16 cellular contexts compared by ENCODE assay signal in the genomic region with DNA sequence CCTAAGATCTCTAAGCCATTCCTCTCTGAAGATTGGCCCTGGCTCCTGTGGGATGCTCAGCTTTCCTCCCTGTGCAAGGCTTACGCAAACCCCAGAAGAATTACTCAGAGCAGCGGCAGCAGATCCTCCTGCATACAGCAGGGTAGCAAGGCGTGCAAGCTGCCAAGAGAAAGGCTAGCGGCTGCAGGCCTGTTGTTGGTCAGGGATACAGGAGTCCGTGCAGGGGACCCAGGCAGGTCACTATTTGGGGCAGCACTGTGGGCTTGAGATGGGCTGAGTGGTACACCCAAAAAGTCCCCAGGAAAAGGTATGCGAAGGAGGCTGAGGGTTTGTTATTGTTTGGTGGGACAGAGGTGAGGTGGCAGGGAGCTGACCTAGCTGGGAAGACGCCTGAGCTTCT. TPM values are rescaled to one million over a fixed set of nuclear protein-coding genes. Genes with fewer than 3 reads are reported as not detected.
DNase-seq lines count a peak whose midpoint lies in the region; ATAC-seq and TF ChIP-seq lines count a peak whose summit lies in the region.
"Had no signal": no experiment of that assay in that cellular context is flagged by ENCODE, and none has a peak within 500 bp of the region (broad histone marks: within the 10 kb centered on the region; RNA-seq: fewer than 3 reads in every experiment).

No MANE protein-coding gene starts in this region.

- ATAC-seq in activated CD4-positive, alpha-beta T cell treated with anti-CD3 and anti-CD28 coated beads for 36 hours, result no peak
- ATAC-seq in DND-41 (ENCODE audit: insufficient read depth, low read depth), result no peak
- no peak for ATAC-seq in GM21515 (IDR thresholded peaks at IDR 0.05; ENCODE audit: unreplicated experiment)
- ATAC-seq: PC-3 had no signal

- H3K36me3 ChIP-seq in DND-41 (ENCODE audit: insufficient read depth, low read length), result no peaks in the 10 kb centered on the region
- H3K36me3 ChIP-seq: thyroid gland had no signal

- CTCF ChIA-PET in activated CD4-positive, alpha-beta T cell treated with anti-CD3 and anti-CD28 coated beads for 36 hours (lab: Charles Lee), result interaction anchor here (1.3 kb wide), 1 partner anchor 59 kb away, joined by 4 read pairs; no protein-coding TSS in a partner anchor

- no peak overlapping the region for H3K9ac ChIP-seq in DND-41 (ENCODE audit: low read depth, low read length)
- H3K9ac ChIP-seq: SK-N-SH had no signal

- TF ChIP-seq CTCF in DND-41 (IDR thresholded peaks at IDR 0.05; ENCODE audit: borderline replicate concordance, extremely low read depth, low read length, poor library complexity, severe bottlenecking) (no peak), chondrocyte (IDR thresholded peaks at IDR 0.05) (no peak), neural crest cell (conservative IDR thresholded peaks at IDR 0.05) (no peak)

- peak overlapping the region; percentile 98; the same call in 1 of the 2 replicates for H3K4me2 ChIP-seq in DND-41 (ENCODE audit: insufficient read depth, low read length)
- H3K4me2 ChIP-seq: SK-N-SH had no signal

- POLR2A ChIA-PET in activated CD4-positive, alpha-beta T cell treated with anti-CD3 and anti-CD28 coated beads for 36 hours (lab: Charles Lee), result no interaction called here

- H4K20me1 ChIP-seq in DND-41 (ENCODE audit: insufficient read depth, low read length), result no peaks in the 10 kb centered on the region

- H3K27ac ChIP-seq in DND-41 (ENCODE audit: low read length), result no peak overlapping the region
- H3K27ac ChIP-seq: thyroid gland had no signal

- intact Hi-C loops in activated CD4-positive, alpha-beta T cell treated with anti-CD3 and anti-CD28 coated beads for 36 hours (cut with DNase I, micrococcal nuclease), result loop anchor here (5.0 kb wide), 3 partner anchors 56 to 386 kb away; partner anchors contain the start of genes ACAD8 (in 1 of the 2), GLB1L3 (in 1 of the 2) and THYN1 (in 1 of the 2)

- H2AFZ ChIP-seq in DND-41 (ENCODE audit: low read depth, low read length), result no peak overlapping the region

- H3K4me3 Mint-ChIP-seq in activated CD4-positive, alpha-beta T cell treated with anti-CD3 and anti-CD28 coated beads for 36 hours, result peak overlapping the region; percentile 71
- no peak overlapping the region for H3K4me3 Mint-ChIP-seq in chondrocyte (ENCODE audit: unreplicated experiment)
- H3K4me3 Mint-ChIP-seq in neural crest cell, result peak overlapping the region; percentile 79

- H3K27me3 Mint-ChIP-seq in activated CD4-positive, alpha-beta T cell treated with anti-CD3 and anti-CD28 coated beads for 36 hours, result peaks cover 18% of the 10 kb centered on the region
- H3K27me3 Mint-ChIP-seq in chondrocyte (ENCODE audit: low read depth) (peaks cover 49% of the 10 kb centered on the region), neural crest cell (ENCODE audit: low read depth) (peaks cover 46% of the 10 kb centered on the region)

- no peaks in the 10 kb centered on the region for H3K9me3 ChIP-seq in DND-41 (ENCODE audit: insufficient read depth, low read length, severe bottlenecking)
- H3K9me3 ChIP-seq: SK-N-SH, thyroid gland had no signal

- no peak overlapping the region for H3K27ac Mint-ChIP-seq in activated CD4-positive, alpha-beta T cell treated with anti-CD3 and anti-CD28 coated beads for 36 hours
- H3K27ac Mint-ChIP-seq in chondrocyte (ENCODE audit: unreplicated experiment), result peak overlapping the region; percentile 55
- no peak overlapping the region for H3K27ac Mint-ChIP-seq in neural crest cell (ENCODE audit: unreplicated experiment)

- peaks cover 26% of the 10 kb centered on the region for H3K4me1 ChIP-seq in DND-41 (ENCODE audit: insufficient read depth, low read length)

- H3K27me3 ChIP-seq in DND-41 (ENCODE audit: insufficient read depth, low read length, poor library complexity), result peaks cover 12% of the 10 kb centered on the region
- H3K27me3 ChIP-seq: thyroid gland had no signal

- no peak for DNase-seq in activated CD4-positive, alpha-beta T cell treated with anti-CD3 and anti-CD28 coated beads for 36 hours
- no peak for DNase-seq in activated CD4-positive, alpha-beta T cell treated with anti-CD3 and anti-CD28 coated beads for 48 hours
- DNase-seq in DND-41, result no peak
- no peak for DNase-seq in chondrocyte (ENCODE audit: low spot score)
- DNase-seq in neural crest cell (ENCODE audit: low read depth, low spot score), result no peak
- no peak for DNase-seq in NCI-H1694 treated with DMSO at 0.1 percent for 48 hours (lab: John Stamatoyannopoulos, UW)
- DNase-seq in T-helper 2 cell, result no peak
- DNase-seq: central memory CD4-positive, alpha-beta T cell; GDM1; MM.1S; PC-3; SK-N-SH; stimulated activated CD4-positive, alpha-beta T cell treated with anti-CD3 and anti-CD28 coated beads, Interleukin-1b, Interleukin-23, amount 100 ng/mL, for 48 hours; thyroid gland had no signal

- no peaks in the 10 kb centered on the region for H3K79me2 ChIP-seq in DND-41 (ENCODE audit: insufficient read depth, low read length)

- H3K36me3 Mint-ChIP-seq in activated CD4-positive, alpha-beta T cell treated with anti-CD3 and anti-CD28 coated beads for 36 hours (ENCODE audit: low read depth), result no peaks in the 10 kb centered on the region
- peaks cover 1% of the 10 kb centered on the region for H3K36me3 Mint-ChIP-seq in chondrocyte (ENCODE audit: low read depth)
- H3K36me3 Mint-ChIP-seq in neural crest cell (ENCODE audit: low read depth), result peaks cover 3% of the 10 kb centered on the region

- no peaks in the 10 kb centered on the region for H3K9me3 Mint-ChIP-seq in activated CD4-positive, alpha-beta T cell treated with anti-CD3 and anti-CD28 coated beads for 36 hours (ENCODE audit: low read depth)
- H3K9me3 Mint-ChIP-seq in chondrocyte (ENCODE audit: low read depth) (no peaks in the 10 kb centered on the region), neural crest cell (no peaks in the 10 kb centered on the region)

- H3K4me3 ChIP-seq in DND-41 (ENCODE audit: low read depth in 1 of 2, low read length in 2 of 2), result no peak overlapping the region
- H3K4me3 ChIP-seq: thyroid gland had no signal

- peaks cover 12% of the 10 kb centered on the region for H3K4me1 Mint-ChIP-seq in activated CD4-positive, alpha-beta T cell treated with anti-CD3 and anti-CD28 coated beads for 36 hours
- peaks cover 12% of the 10 kb centered on the region for H3K4me1 Mint-ChIP-seq in chondrocyte (ENCODE audit: low read depth)
- H3K4me1 Mint-ChIP-seq in neural crest cell, result peaks cover 30% of the 10 kb centered on the region

RNA-seq across cellular contexts. Expression of gene GLB1L2, which starts 1.5 kb away (rescaled TPM):
- 1 to 10 TPM; 3.9 to 4.2 TPM for total RNA-seq in activated CD4-positive, alpha-beta T cell treated with anti-CD3 and anti-CD28 coated beads for 36 hours
- total RNA-seq in chondrocyte, result 0.34 to 0.74 TPM (median 0.35 TPM) in 3 replicates
- total RNA-seq in neural crest cell, result 15.4 TPM in 2 replicates

RNA-seq across cellular contexts. Expression of gene GLB1L3, which starts 57.1 kb away (rescaled TPM):
- 10 to 100 TPM; 11.7 to 12.2 TPM for total RNA-seq in activated CD4-positive, alpha-beta T cell treated with anti-CD3 and anti-CD28 coated beads for 36 hours
- total RNA-seq in chondrocyte (not detected in 3 replicates), neural crest cell (0.14 and 0.28 TPM in 2 replicates)
- total RNA-seq: PC-3, renal cortical epithelial cell had no signal
